ENCODE assay signal across 10 cellular contexts in the genomic region with DNA sequence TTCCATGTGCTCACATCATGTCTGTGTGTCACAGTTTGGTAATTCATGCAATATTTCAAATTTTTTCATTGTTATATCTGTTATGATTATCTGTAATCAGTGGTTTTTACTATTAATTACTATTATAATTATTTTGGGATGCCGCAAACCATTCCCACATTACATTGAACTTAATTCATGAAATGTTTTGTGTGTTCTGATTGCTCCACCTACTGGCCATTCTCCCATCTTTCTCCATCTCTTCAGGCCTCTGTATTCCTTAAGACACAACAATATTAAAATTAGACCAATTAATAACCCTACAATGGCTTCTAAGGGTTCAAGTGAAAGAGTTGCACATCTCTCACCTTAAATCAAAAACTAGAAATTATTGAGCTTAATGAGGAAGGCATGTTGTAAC.
DNase-seq lines count a peak whose midpoint lies in the region; ATAC-seq, FAIRE-seq and TF ChIP-seq lines count a peak whose summit lies in the region.
"Had no signal": no experiment of that assay in that cellular context is flagged by ENCODE, and none has a peak within 500 bp of the region (broad histone marks: within the 10 kb centered on the region; RNA-seq: fewer than 3 reads in every experiment).

No MANE protein-coding gene starts in this region.

- no peak overlapping the region for H2AFZ ChIP-seq in osteoblast (ENCODE audit: low read length)

- H3K4me1 ChIP-seq in iPS DF 6.9 (ENCODE audit: control insufficient read depth, insufficient read depth, low read length): no peaks in the 10 kb centered on the region
- no peaks in the 10 kb centered on the region for H3K4me1 ChIP-seq in osteoblast (ENCODE audit: insufficient read depth, low read length)

- no peaks in the 10 kb centered on the region for H4K20me1 ChIP-seq in osteoblast (ENCODE audit: insufficient read depth, low read length)

- H3K4me3 ChIP-seq in iPS DF 6.9 (ENCODE audit: low read length): no peak overlapping the region
- no peak overlapping the region for H3K4me3 ChIP-seq in osteoblast (ENCODE audit: insufficient read depth, low read length)

- H3K27ac ChIP-seq in iPS DF 6.9 (ENCODE audit: low read length) (no peak overlapping the region), osteoblast (ENCODE audit: low read depth, low read length) (no peak overlapping the region)

- TF ChIP-seq CTCF in GM20000 (IDR thresholded peaks at IDR 0.05; ENCODE audit: extremely low read depth, missing control alignments): peak; percentile 16
- TF ChIP-seq CTCF in osteoblast (IDR thresholded peaks at IDR 0.05; ENCODE audit: extremely low read depth, low read depth, low read length): no peak

- H3K36me3 ChIP-seq in iPS DF 6.9 (ENCODE audit: control insufficient read depth, insufficient read depth, low read length) (no peaks in the 10 kb centered on the region), osteoblast (ENCODE audit: insufficient read depth, low read length) (no peaks in the 10 kb centered on the region)

- peaks cover 5% of the 10 kb centered on the region for H3K9me3 Mint-ChIP-seq in activated CD8-positive, alpha-beta memory T cell treated with anti-CD3 and anti-CD28 coated beads, Interleukin-2, amount 10 ng/mL, durations not matched to agents 7 days and 5 days (ENCODE audit: low read depth)
- H3K9me3 Mint-ChIP-seq: activated naive CD8-positive, alpha-beta T cell treated with anti-CD3 and anti-CD28 coated beads, Interleukin-2, amount 10 ng/mL, durations not matched to agents 7 days and 5 days had no signal

- WGBS in iPS DF 6.9 (ENCODE audit: insufficient coverage, insufficient read length): no CpG with 5 or more reads among the region's 1 CpG

- no peaks in the 10 kb centered on the region for H3K4me1 Mint-ChIP-seq in activated CD8-positive, alpha-beta memory T cell treated with anti-CD3 and anti-CD28 coated beads, Interleukin-2, amount 10 ng/mL, durations not matched to agents 7 days and 5 days
- H3K4me1 Mint-ChIP-seq: activated naive CD8-positive, alpha-beta T cell treated with anti-CD3 and anti-CD28 coated beads, Interleukin-2, amount 10 ng/mL, durations not matched to agents 7 days and 5 days had no signal

- H3K4me3 Mint-ChIP-seq in activated CD8-positive, alpha-beta memory T cell treated with anti-CD3 and anti-CD28 coated beads, Interleukin-2, amount 10 ng/mL, durations not matched to agents 7 days and 5 days: no peak overlapping the region
- H3K4me3 Mint-ChIP-seq: activated naive CD8-positive, alpha-beta T cell treated with anti-CD3 and anti-CD28 coated beads, Interleukin-2, amount 10 ng/mL, durations not matched to agents 7 days and 5 days had no signal

- no peak overlapping the region for H3K27ac Mint-ChIP-seq in activated CD8-positive, alpha-beta memory T cell treated with anti-CD3 and anti-CD28 coated beads, Interleukin-2, amount 10 ng/mL, durations not matched to agents 7 days and 5 days
- H3K27ac Mint-ChIP-seq: activated naive CD8-positive, alpha-beta T cell treated with anti-CD3 and anti-CD28 coated beads, Interleukin-2, amount 10 ng/mL, durations not matched to agents 7 days and 5 days had no signal

- peak; percentile 95 for FAIRE-seq in A204.1 (lab: Jason Lieb, UNC)

- H3K9me3 ChIP-seq in iPS DF 6.9 (ENCODE audit: control insufficient read depth, insufficient read depth, low read length) (no peaks in the 10 kb centered on the region), osteoblast (ENCODE audit: low read depth, low read length) (no peaks in the 10 kb centered on the region)

- no peaks in the 10 kb centered on the region for H3K27me3 ChIP-seq in iPS DF 6.9 (ENCODE audit: control insufficient read depth, insufficient read depth, low read length)
- no peaks in the 10 kb centered on the region for H3K27me3 ChIP-seq in osteoblast (ENCODE audit: insufficient read depth, low read length)

- H3K27me3 Mint-ChIP-seq in activated CD8-positive, alpha-beta memory T cell treated with anti-CD3 and anti-CD28 coated beads, Interleukin-2, amount 10 ng/mL, durations not matched to agents 7 days and 5 days: no peaks in the 10 kb centered on the region
- H3K27me3 Mint-ChIP-seq: activated naive CD8-positive, alpha-beta T cell treated with anti-CD3 and anti-CD28 coated beads, Interleukin-2, amount 10 ng/mL, durations not matched to agents 7 days and 5 days had no signal

- H3K36me3 Mint-ChIP-seq in activated CD8-positive, alpha-beta memory T cell treated with anti-CD3 and anti-CD28 coated beads, Interleukin-2, amount 10 ng/mL, durations not matched to agents 7 days and 5 days: no peaks in the 10 kb centered on the region
- H3K36me3 Mint-ChIP-seq: activated naive CD8-positive, alpha-beta T cell treated with anti-CD3 and anti-CD28 coated beads, Interleukin-2, amount 10 ng/mL, durations not matched to agents 7 days and 5 days had no signal

- DNase-seq in GM20000 (ENCODE audit: low spot score): no peak
- peak; percentile 9 for DNase-seq in SW480 (ENCODE audit: low spot score)
- peak; percentile 33 for DNase-seq in iPS DF 6.9 (ENCODE audit: low read depth, low spot score)
- no peak for DNase-seq in activated CD8-positive, alpha-beta memory T cell treated with anti-CD3 and anti-CD28 coated beads, Interleukin-2, amount 10 ng/mL, durations not matched to agents 7 days and 5 days
- DNase-seq in osteoblast (ENCODE audit: insufficient read length, low spot score, missing footprints): no peak
- DNase-seq in stimulated activated CD4-positive, alpha-beta T cell treated with anti-CD3 and anti-CD28 coated beads, Interleukin-2, amount 100 ng/mL, for 48 hours: no peak
- DNase-seq in middle frontal gyrus (ENCODE audit: extremely low spot score, low spot score): no peak
- DNase-seq: activated naive CD8-positive, alpha-beta T cell treated with anti-CD3 and anti-CD28 coated beads, Interleukin-2, amount 10 ng/mL, durations not matched to agents 7 days and 5 days; Right ventricle myocardium superior had no signal

- H3K79me2 ChIP-seq in osteoblast (ENCODE audit: insufficient read depth, low read length): no peaks in the 10 kb centered on the region

- no peak overlapping the region for H3K4me2 ChIP-seq in osteoblast (ENCODE audit: insufficient read depth, low read length)

- no peak for ATAC-seq in activated CD8-positive, alpha-beta memory T cell treated with anti-CD3 and anti-CD28 coated beads, Interleukin-2, amount 10 ng/mL, durations not matched to agents 7 days and 5 days

- CTCF ChIA-PET in activated CD8-positive, alpha-beta memory T cell treated with anti-CD3 and anti-CD28 coated beads, Interleukin-2, amount 10 ng/mL, durations not matched to agents 7 days and 5 days (lab: Charles Lee): no interaction called here

Comparison
In these comparisons a context has a peak if more than half of its experiments do, and no peak if none do; other contexts are left out.
1. DNase-seq: peak in SW480 (single experiment) and iPS DF 6.9 (single experiment); none in GM20000 (single experiment), activated CD8-positive, alpha-beta memory T cell treated with anti-CD3 and anti-CD28 coated beads, Interleukin-2, amount 10 ng/mL, durations not matched to agents 7 days and 5 days (single experiment), osteoblast (single experiment), stimulated activated CD4-positive, alpha-beta T cell treated with anti-CD3 and anti-CD28 coated beads, Interleukin-2, amount 100 ng/mL, for 48 hours (0 of 2) and middle frontal gyrus (single experiment).